In the genomic region with DNA sequence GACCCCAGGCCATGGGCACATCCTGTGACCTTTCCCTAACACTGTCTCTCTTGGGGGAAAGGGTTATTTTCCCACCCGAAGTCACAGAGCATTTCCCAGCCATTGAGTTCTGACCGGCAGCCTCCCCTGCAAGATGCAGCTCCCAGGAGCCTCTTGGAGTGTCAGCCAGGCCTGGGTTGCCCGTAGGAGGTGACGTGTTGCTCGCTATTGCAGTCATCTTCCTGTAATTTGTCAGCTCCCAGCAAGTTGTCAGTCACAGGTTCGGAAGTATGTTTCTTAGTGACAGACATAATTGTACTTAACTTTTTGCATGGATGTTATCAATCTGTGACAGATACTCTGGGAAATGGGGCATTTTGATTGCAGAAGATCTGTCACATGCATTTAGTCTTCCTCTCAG, we compare ENCODE assay signal across 1 cellular context.
TF ChIP-seq lines count a peak whose summit lies in the region.

No MANE protein-coding gene starts in this region.

TF ChIP-seq in HEK293T, 16 proteins besides CTCF, POLR2A, EP300 and RAD21 (continued from another document):
- no peak for TF ChIP-seq FOXA1 (IDR thresholded peaks at IDR 0.05)
